Comparison of ENCODE assay signal across 8 cellular contexts in genomic region chr5:53008751-53009150, GRCh38. TPM values are rescaled to one million over a fixed set of nuclear protein-coding genes. Genes with fewer than 3 reads are reported as not detected.
DNase-seq lines count a peak whose midpoint lies in the region; ATAC-seq and TF ChIP-seq lines count a peak whose summit lies in the region.

No MANE protein-coding gene starts in this region.

- peak overlapping the region; percentile 55 for H3K27ac Mint-ChIP-seq in activated CD4-positive, alpha-beta memory T cell treated with anti-CD3 and anti-CD28 coated beads for 36 hours
- peak overlapping the region in 1 of 2 donors; percentile 81 for H3K27ac Mint-ChIP-seq in stimulated activated naive CD8-positive, alpha-beta T cell treated with anti-CD3 and anti-CD28 coated beads, Interleukin-15, amount 100 ng/mL, for 72 hours
- H3K27ac Mint-ChIP-seq in chondrocyte (ENCODE audit: unreplicated experiment) (no peak overlapping the region), immature natural killer cell (no peak overlapping the region)

- intact Hi-C loops in activated CD4-positive, alpha-beta memory T cell treated with anti-CD3 and anti-CD28 coated beads for 36 hours (cut with micrococcal nuclease) = loop anchor here (1.0 to 5.0 kb wide), 7 partner anchors 20 to 1709 kb away; partner anchors contain the start of gene MOCS2

- peak; percentile 69 for DNase-seq in A172 (ENCODE audit: low spot score)
- DNase-seq in activated CD4-positive, alpha-beta memory T cell treated with anti-CD3 and anti-CD28 coated beads for 36 hours = peak; percentile 73
- DNase-seq in stimulated activated naive CD8-positive, alpha-beta T cell treated with anti-CD3 and anti-CD28 coated beads, Interleukin-15, amount 100 ng/mL, for 72 hours = peak; percentile 33 to 63
- no peak for DNase-seq in H4 (ENCODE audit: low spot score)
- DNase-seq in chondrocyte (ENCODE audit: low spot score) = no peak
- no peak for DNase-seq in immature natural killer cell

- H3K9me3 Mint-ChIP-seq in activated CD4-positive, alpha-beta memory T cell treated with anti-CD3 and anti-CD28 coated beads for 36 hours = no peaks in the 10 kb centered on the region
- no peaks in the 10 kb centered on the region for H3K9me3 Mint-ChIP-seq in stimulated activated naive CD8-positive, alpha-beta T cell treated with anti-CD3 and anti-CD28 coated beads, Interleukin-15, amount 100 ng/mL, for 72 hours
- H3K9me3 Mint-ChIP-seq in chondrocyte (ENCODE audit: low read depth) (peaks cover 6% of the 10 kb centered on the region), immature natural killer cell (no peaks in the 10 kb centered on the region)

- no peak overlapping the region for H3K4me3 Mint-ChIP-seq in activated CD4-positive, alpha-beta memory T cell treated with anti-CD3 and anti-CD28 coated beads for 36 hours
- H3K4me3 Mint-ChIP-seq in stimulated activated naive CD8-positive, alpha-beta T cell treated with anti-CD3 and anti-CD28 coated beads, Interleukin-15, amount 100 ng/mL, for 72 hours = no peak overlapping the region
- H3K4me3 Mint-ChIP-seq in chondrocyte (ENCODE audit: unreplicated experiment) = no peak overlapping the region
- no peak overlapping the region for H3K4me3 Mint-ChIP-seq in immature natural killer cell

- TF ChIP-seq CTCF in chondrocyte (IDR thresholded peaks at IDR 0.05) = no peak

- no peaks in the 10 kb centered on the region for H3K36me3 Mint-ChIP-seq in activated CD4-positive, alpha-beta memory T cell treated with anti-CD3 and anti-CD28 coated beads for 36 hours
- H3K36me3 Mint-ChIP-seq in chondrocyte (ENCODE audit: low read depth) (no peaks in the 10 kb centered on the region), immature natural killer cell (no peaks in the 10 kb centered on the region)

- ATAC-seq in GM19324 (IDR thresholded peaks at IDR 0.05; ENCODE audit: low FRiP score, unreplicated experiment) (peak; percentile 88), HG03108 (IDR thresholded peaks at IDR 0.05; ENCODE audit: unreplicated experiment) (peak; percentile 85)
- ATAC-seq in stimulated activated naive CD8-positive, alpha-beta T cell treated with anti-CD3 and anti-CD28 coated beads, Interleukin-15, amount 100 ng/mL, for 72 hours = peak; percentile 96

- peaks cover 4% of the 10 kb centered on the region for H3K27me3 Mint-ChIP-seq in activated CD4-positive, alpha-beta memory T cell treated with anti-CD3 and anti-CD28 coated beads for 36 hours
- H3K27me3 Mint-ChIP-seq in stimulated activated naive CD8-positive, alpha-beta T cell treated with anti-CD3 and anti-CD28 coated beads, Interleukin-15, amount 100 ng/mL, for 72 hours = peaks cover 10% of the 10 kb centered on the region
- H3K27me3 Mint-ChIP-seq in chondrocyte (ENCODE audit: low read depth) = peaks cover 2% of the 10 kb centered on the region
- peaks cover 0 to 2% (median 0%) of the 10 kb centered on the region in 3 donors for H3K27me3 Mint-ChIP-seq in immature natural killer cell (ENCODE audit: low read depth in 3 of 3)

- CTCF ChIA-PET in activated CD4-positive, alpha-beta memory T cell treated with anti-CD3 and anti-CD28 coated beads for 36 hours (lab: Charles Lee) = interaction anchor here (0.6 to 2.2 kb wide), 5 partner anchors 23 to 81 kb away, joined by 3 to 6 read pairs (median 3); no protein-coding TSS in a partner anchor

- POLR2A ChIA-PET in activated CD4-positive, alpha-beta memory T cell treated with anti-CD3 and anti-CD28 coated beads for 36 hours (lab: Charles Lee) = interaction anchor here (0.6 to 1.4 kb wide), 3 partner anchors 15 to 80 kb away, joined by 3 to 4 read pairs (median 4); no protein-coding TSS in a partner anchor

- peaks cover 61% of the 10 kb centered on the region for H3K4me1 Mint-ChIP-seq in activated CD4-positive, alpha-beta memory T cell treated with anti-CD3 and anti-CD28 coated beads for 36 hours (ENCODE audit: low read depth)
- peaks cover 71% of the 10 kb centered on the region for H3K4me1 Mint-ChIP-seq in stimulated activated naive CD8-positive, alpha-beta T cell treated with anti-CD3 and anti-CD28 coated beads, Interleukin-15, amount 100 ng/mL, for 72 hours
- H3K4me1 Mint-ChIP-seq in chondrocyte (ENCODE audit: low read depth) (peaks cover 16% of the 10 kb centered on the region), immature natural killer cell (peaks cover 0 to 7% of the 10 kb centered on the region in 2 donors)

RNA-seq across cellular contexts. Expression of gene ITGA2, which starts 19.6 kb away (rescaled TPM):
- 13.4 and 21.8 TPM in 2 replicates for total RNA-seq in A172 (2014; rRNA removed; shearing (Covaris generic))
- total RNA-seq in activated CD4-positive, alpha-beta memory T cell treated with anti-CD3 and anti-CD28 coated beads for 36 hours = 1 to 10 TPM; 2.2 to 2.3 TPM
- 23.4 and 29.0 TPM in 2 replicates for total RNA-seq in H4 (2014; rRNA removed; shearing (Covaris generic))
- total RNA-seq in chondrocyte = 0.79 to 1.6 TPM (median 1.0 TPM) in 3 replicates
- polyA plus RNA-seq in immature natural killer cell = not detected

Comparison
In these comparisons a context has a peak if more than half of its experiments do, and no peak if none do; other contexts are left out.
1. DNase-seq: peak in A172 (single experiment), activated CD4-positive, alpha-beta memory T cell treated with anti-CD3 and anti-CD28 coated beads for 36 hours (single experiment) and stimulated activated naive CD8-positive, alpha-beta T cell treated with anti-CD3 and anti-CD28 coated beads, Interleukin-15, amount 100 ng/mL, for 72 hours (2 of 2); none in H4 (single experiment), chondrocyte (single experiment) and immature natural killer cell (0 of 3).
2. Peak in every context shown above with its lines, with median percentiles within 50 percentile points of each other: ATAC-seq.